Comparison of ENCODE assay signal across 8 cellular contexts in genomic region chr15:89442671-89443307, GRCh38. TPM values are rescaled to one million over a fixed set of nuclear protein-coding genes. Genes with fewer than 3 reads are reported as not detected.
DNase-seq lines count a peak whose midpoint lies in the region; ATAC-seq and TF ChIP-seq lines count a peak whose summit lies in the region.

No MANE protein-coding gene starts in this region.

- H3K27me3 Mint-ChIP-seq in activated B cell treated with CpG ODN at 0.5 μM for 24 hours = peaks cover 9% of the 10 kb centered on the region

- no peaks in the 10 kb centered on the region for H3K36me3 Mint-ChIP-seq in activated B cell treated with CpG ODN at 0.5 μM for 24 hours (ENCODE audit: low read depth)

- CTCF ChIA-PET in activated B cell treated with CpG ODN at 0.5 μM for 24 hours (lab: Charles Lee) = interaction anchor here (0.7 to 3.7 kb wide), 7 partner anchors 8 to 108 kb away, joined by 3 to 21 read pairs (median 4); partner anchors contain the start of gene POLG

- 51% methylated on average over 11 of the region's 19 CpGs for WGBS in esophagus muscularis mucosa

- no peak overlapping the region for H3K4me3 ChIP-seq in esophagus muscularis mucosa

- TF ChIP-seq EP300 in esophagus muscularis mucosa (IDR thresholded peaks at IDR 0.05) = no peak

- no peaks in the 10 kb centered on the region for H3K9me3 Mint-ChIP-seq in activated B cell treated with CpG ODN at 0.5 μM for 24 hours

- H3K4me1 Mint-ChIP-seq in activated B cell treated with CpG ODN at 0.5 μM for 24 hours = peaks cover 31% of the 10 kb centered on the region

- ATAC-seq in activated B cell treated with CpG ODN at 0.5 μM for 24 hours (ENCODE audit: low read depth) (no peak), GM19023 (IDR thresholded peaks at IDR 0.05; ENCODE audit: unreplicated experiment) (no peak), HG03139 (IDR thresholded peaks at IDR 0.05; ENCODE audit: unreplicated experiment) (no peak)

- H3K9me3 ChIP-seq in esophagus muscularis mucosa = no peaks in the 10 kb centered on the region

- no peak for TF ChIP-seq POLR2A in esophagus muscularis mucosa (IDR thresholded peaks at IDR 0.05; ENCODE audit: low read depth)

- no peaks in the 10 kb centered on the region for H3K36me3 ChIP-seq in esophagus muscularis mucosa

- no peak overlapping the region for H3K27ac Mint-ChIP-seq in activated B cell treated with CpG ODN at 0.5 μM for 24 hours

- intact Hi-C loops in activated B cell treated with CpG ODN at 0.5 μM for 24 hours (cut with micrococcal nuclease) (no loop called here), esophagus muscularis mucosa (cut with DNase I) (no loop called here)

- no peak overlapping the region for H3K27ac ChIP-seq in esophagus muscularis mucosa (replicated peaks in 1 of 4)

- DNase-seq in activated effector memory CD4-positive, alpha-beta T cell treated with anti-CD3 and anti-CD28 coated beads, Interleukin-2, amount 50 U/mL, for 16 hours = peak; percentile 74
- DNase-seq in activated effector memory CD4-positive, alpha-beta T cell treated with Interleukin-2 at 50 U/mL for 16 hours = no peak
- DNase-seq in MV-4-11 (lab: John Stamatoyannopoulos, UW) = peak; percentile 51
- DNase-seq in activated B cell treated with CpG ODN at 0.5 μM for 24 hours = peak; percentile 29
- no peak for DNase-seq in esophagus muscularis mucosa (ENCODE audit: extremely low spot score)
- peak; percentile 41 for DNase-seq in pons (ENCODE audit: low spot score)

- POLR2A ChIA-PET in activated B cell treated with CpG ODN at 0.5 μM for 24 hours (lab: Charles Lee) = no interaction called here

- TF ChIP-seq CTCF in activated B cell treated with CpG ODN at 0.5 μM for 24 hours (IDR thresholded peaks at IDR 0.05) (no peak), esophagus muscularis mucosa (IDR thresholded peaks at IDR 0.05) (peak; percentile 20 to 35 (median 25))

- H3K27me3 ChIP-seq in esophagus muscularis mucosa = peaks cover 0 to 81% (median 2%) of the 10 kb centered on the region in 4 donors

- H3K4me1 ChIP-seq in esophagus muscularis mucosa = no peaks in the 10 kb centered on the region

- H3K4me3 Mint-ChIP-seq in activated B cell treated with CpG ODN at 0.5 μM for 24 hours = no peak overlapping the region

RNA-seq across cellular contexts. Expression of gene RHCG, which starts 53.6 kb away (rescaled TPM):
- total RNA-seq in activated B cell treated with CpG ODN at 0.5 μM for 24 hours (not detected in 2 replicates), esophagus muscularis mucosa (1 to 10 TPM in 1 of 4 donors, not detected in 3; 1.2 TPM)

Comparison
In these comparisons a context has a peak if more than half of its experiments do, and no peak if none do; other contexts are left out.
1. DNase-seq: peak in activated effector memory CD4-positive, alpha-beta T cell treated with anti-CD3 and anti-CD28 coated beads, Interleukin-2, amount 50 U/mL, for 16 hours (single experiment), MV-4-11 (single experiment), activated B cell treated with CpG ODN at 0.5 μM for 24 hours (single experiment) and pons (single experiment); none in activated effector memory CD4-positive, alpha-beta T cell treated with Interleukin-2 at 50 U/mL for 16 hours (single experiment) and esophagus muscularis mucosa (single experiment).